ENCODE assay signal across 8 cellular contexts in genomic region chr14:95536036-95536577, GRCh38.
DNase-seq lines count a peak whose midpoint lies in the region; TF ChIP-seq lines count a peak whose summit lies in the region.

No MANE protein-coding gene starts in this region.

- no peaks in the 10 kb centered on the region for H3K36me3 Mint-ChIP-seq in nephron (ENCODE audit: low read depth)

- no peaks in the 10 kb centered on the region for H3K27me3 Mint-ChIP-seq in nephron (ENCODE audit: low read depth)

- no peak for TF ChIP-seq CTCF in C4-2B (conservative IDR thresholded peaks at IDR 0.05)
- no peak for TF ChIP-seq CTCF in LNCaP clone FGC (IDR thresholded peaks at IDR 0.05; ENCODE audit: control insufficient read depth, extremely low read depth, insufficient read depth)
- TF ChIP-seq CTCF in coronary artery (IDR thresholded peaks at IDR 0.05): no peak
- no peak for TF ChIP-seq CTCF in nephron (IDR thresholded peaks at IDR 0.05; ENCODE audit: unreplicated experiment in 3 of 3)

- peaks cover 58% of the 10 kb centered on the region for H3K4me1 Mint-ChIP-seq in nephron

- H3K27ac ChIP-seq in C4-2B: peak overlapping the region; percentile 90
- no peak overlapping the region for H3K27ac ChIP-seq in coronary artery

- H3K9me3 Mint-ChIP-seq in nephron: no peaks in the 10 kb centered on the region

- H3K4me3 ChIP-seq in LNCaP clone FGC (ENCODE audit: low read depth, low read length) (peak overlapping the region; percentile 83), coronary artery (peak overlapping the region; percentile 92)

- H3K4me3 Mint-ChIP-seq in nephron: peak overlapping the region; percentile 92 to 97 (median 93)

- DNase-seq in LNCaP clone FGC (ENCODE audit: low read depth): no peak
- DNase-seq in coronary artery (ENCODE audit: low spot score): no peak
- DNase-seq in stimulated activated CD4-positive, alpha-beta T cell treated with anti-CD3 and anti-CD28 coated beads, Interleukin-1b, Interleukin-23, amount 100 ng/mL, for 48 hours: no peak
- DNase-seq in anterior cingulate cortex (lab: John Stamatoyannopoulos, UW): no peak
- DNase-seq in NCI-H510A treated with DMSO at 0.1 percent for 48 hours (lab: John Stamatoyannopoulos, UW): no peak
- no peak for DNase-seq in kidney glomerular epithelial cell (lab: John Stamatoyannopoulos, UW)

- peak overlapping the region; percentile 75 to 88 (median 86) for H3K27ac Mint-ChIP-seq in nephron
